ENCODE assay signal across 8 cellular contexts in the genomic region with DNA sequence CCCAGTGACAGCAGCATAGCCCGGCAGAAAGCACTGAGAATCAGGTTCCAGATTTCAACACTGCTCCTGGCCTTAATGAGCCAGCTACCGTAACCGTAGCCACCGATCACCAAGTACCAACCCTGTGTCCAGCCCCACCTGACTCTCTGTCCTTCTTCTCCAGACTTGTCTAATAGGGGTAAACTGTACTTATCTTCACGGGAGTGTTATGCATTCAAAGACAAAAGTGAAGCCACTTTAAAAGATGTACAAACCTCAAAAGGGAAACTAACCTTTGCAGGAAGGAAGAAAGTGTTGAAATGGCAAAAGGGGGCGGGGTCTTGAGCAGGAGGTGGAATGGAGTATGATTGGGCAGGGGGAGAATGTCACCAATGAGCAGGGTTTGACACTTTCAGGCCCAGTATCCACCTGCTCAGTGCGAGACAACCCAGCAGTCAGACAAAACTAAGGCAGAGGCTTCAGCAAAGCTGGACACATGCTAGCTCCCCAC.
DNase-seq lines count a peak whose midpoint lies in the region; ATAC-seq and TF ChIP-seq lines count a peak whose summit lies in the region.
"Had no signal": no experiment of that assay in that cellular context is flagged by ENCODE, and none has a peak within 500 bp of the region (broad histone marks: within the 10 kb centered on the region; RNA-seq: fewer than 3 reads in every experiment).

No MANE protein-coding gene starts in this region.

- H3K14ac ChIP-seq in mesenchymal stem cell (ENCODE audit: low read length in 2 of 2): no peak overlapping the region

- no peak overlapping the region for H2AK5ac ChIP-seq in mesenchymal stem cell (ENCODE audit: low read length, severe bottlenecking)

- peaks cover 2% of the 10 kb centered on the region for H3K27me3 Mint-ChIP-seq in endothelial cell (ENCODE audit: unreplicated experiment)

- no peak overlapping the region for H2BK120ac ChIP-seq in mesenchymal stem cell (ENCODE audit: low read depth, low read length)

- no peaks in the 10 kb centered on the region for H3K9me3 ChIP-seq in mesenchymal stem cell (ENCODE audit: control insufficient read depth, low read length)

- no peaks in the 10 kb centered on the region for H3K79me1 ChIP-seq in mesenchymal stem cell (replicated peaks; ENCODE audit: low read length, poor library complexity, severe bottlenecking)

- H3K18ac ChIP-seq in mesenchymal stem cell (ENCODE audit: low read depth in 1 of 2, low read length in 2 of 2): no peak overlapping the region

- H3K4ac ChIP-seq in mesenchymal stem cell (ENCODE audit: low read depth in 1 of 2, low read length in 2 of 2): no peak overlapping the region

- H4K8ac ChIP-seq in mesenchymal stem cell (ENCODE audit: low read length): no peak overlapping the region

- no peak overlapping the region for H3K23ac ChIP-seq in mesenchymal stem cell (ENCODE audit: low read length in 2 of 2)

- no peaks in the 10 kb centered on the region for H3K9me3 Mint-ChIP-seq in endothelial cell (ENCODE audit: unreplicated experiment)

- H3K36me3 ChIP-seq in mesenchymal stem cell (ENCODE audit: control insufficient read depth in 1 of 2, insufficient read depth in 2 of 2, low read depth in 1 of 2, low read length in 2 of 2): no peaks in the 10 kb centered on the region

- no peak overlapping the region for H3K9ac ChIP-seq in mesenchymal stem cell (ENCODE audit: low read length)

- TF ChIP-seq CTCF in endothelial cell (IDR thresholded peaks at IDR 0.05; ENCODE audit: unreplicated experiment): no peak

- H3K36me3 Mint-ChIP-seq in endothelial cell (ENCODE audit: low read depth, unreplicated experiment): no peaks in the 10 kb centered on the region

- H4K91ac ChIP-seq in mesenchymal stem cell (ENCODE audit: low read length): no peak overlapping the region

- no peak overlapping the region for H2BK5ac ChIP-seq in mesenchymal stem cell (ENCODE audit: low read depth, low read length, poor library complexity, severe bottlenecking)

- H3K4me1 ChIP-seq in mesenchymal stem cell (ENCODE audit: control insufficient read depth, insufficient read depth, low read depth, low read length): peaks cover 6% of the 10 kb centered on the region

- H2BK12ac ChIP-seq in mesenchymal stem cell (ENCODE audit: low read length in 2 of 2): no peak overlapping the region

- WGBS in mesenchymal stem cell: 98% methylated on average over 4 of the region's 7 CpGs

- no peak overlapping the region for H3K27ac ChIP-seq in mesenchymal stem cell (ENCODE audit: low read length, poor library complexity, severe bottlenecking)

- H3K4me3 Mint-ChIP-seq in endothelial cell (ENCODE audit: unreplicated experiment): no peak overlapping the region

- no peak overlapping the region for H3K27ac Mint-ChIP-seq in endothelial cell (ENCODE audit: unreplicated experiment)

- H2BK15ac ChIP-seq in mesenchymal stem cell (ENCODE audit: low read depth, poor library complexity, severe bottlenecking): no peak overlapping the region

- no peak overlapping the region for H3K4me3 ChIP-seq in mesenchymal stem cell (ENCODE audit: insufficient read depth in 1 of 2, low read depth in 1 of 2, low read length in 2 of 2)

- ATAC-seq in GM21447 (IDR thresholded peaks at IDR 0.05; ENCODE audit: unreplicated experiment): peak; percentile 50
- ATAC-seq: Panc1 had no signal

- no peak overlapping the region for H3K4me2 ChIP-seq in mesenchymal stem cell (ENCODE audit: low read length, poor library complexity, severe bottlenecking)

- peak; percentile 74 for DNase-seq in NK-92 treated with Interleukin-12 subunit alpha and Interleukin-12 subunit beta, amount 100 ng/mL, for 24 hours (lab: John Stamatoyannopoulos, UW)
- peak; percentile 72 for DNase-seq in activated gamma-delta T cell treated with anti-CD3 and anti-CD28 coated beads, Interleukin-2, amount 50 U/mL, for 16 hours (ENCODE audit: low read depth)
- DNase-seq in stimulated activated CD4-positive, alpha-beta T cell treated with anti-CD3 and anti-CD28 coated beads, Interleukin-4, amount 100 ng/mL, for 24 hours: peak; percentile 77
- no peak for DNase-seq in NCI-H1694 (lab: John Stamatoyannopoulos, UW)
- no peak for DNase-seq in mesenchymal stem cell
- no peak for DNase-seq in endothelial cell (ENCODE audit: low spot score)

- no peak overlapping the region for H2AFZ ChIP-seq in mesenchymal stem cell (ENCODE audit: low read depth, low read length)

- H3K27me3 ChIP-seq in mesenchymal stem cell (ENCODE audit: control insufficient read depth in 1 of 2, insufficient read depth in 1 of 2, low read length in 2 of 2): no peaks in the 10 kb centered on the region

- H3K4me1 Mint-ChIP-seq in endothelial cell (ENCODE audit: unreplicated experiment): peaks cover 6% of the 10 kb centered on the region

Comparison
In these comparisons a context has a peak if more than half of its experiments do, and no peak if none do; other contexts are left out.
1. DNase-seq: peak in NK-92 treated with Interleukin-12 subunit alpha and Interleukin-12 subunit beta, amount 100 ng/mL, for 24 hours (single experiment), activated gamma-delta T cell treated with anti-CD3 and anti-CD28 coated beads, Interleukin-2, amount 50 U/mL, for 16 hours (single experiment) and stimulated activated CD4-positive, alpha-beta T cell treated with anti-CD3 and anti-CD28 coated beads, Interleukin-4, amount 100 ng/mL, for 24 hours (single experiment); none in NCI-H1694 (single experiment), mesenchymal stem cell (single experiment) and endothelial cell (single experiment).